8 cellular contexts compared by ENCODE assay signal in the genomic region with DNA sequence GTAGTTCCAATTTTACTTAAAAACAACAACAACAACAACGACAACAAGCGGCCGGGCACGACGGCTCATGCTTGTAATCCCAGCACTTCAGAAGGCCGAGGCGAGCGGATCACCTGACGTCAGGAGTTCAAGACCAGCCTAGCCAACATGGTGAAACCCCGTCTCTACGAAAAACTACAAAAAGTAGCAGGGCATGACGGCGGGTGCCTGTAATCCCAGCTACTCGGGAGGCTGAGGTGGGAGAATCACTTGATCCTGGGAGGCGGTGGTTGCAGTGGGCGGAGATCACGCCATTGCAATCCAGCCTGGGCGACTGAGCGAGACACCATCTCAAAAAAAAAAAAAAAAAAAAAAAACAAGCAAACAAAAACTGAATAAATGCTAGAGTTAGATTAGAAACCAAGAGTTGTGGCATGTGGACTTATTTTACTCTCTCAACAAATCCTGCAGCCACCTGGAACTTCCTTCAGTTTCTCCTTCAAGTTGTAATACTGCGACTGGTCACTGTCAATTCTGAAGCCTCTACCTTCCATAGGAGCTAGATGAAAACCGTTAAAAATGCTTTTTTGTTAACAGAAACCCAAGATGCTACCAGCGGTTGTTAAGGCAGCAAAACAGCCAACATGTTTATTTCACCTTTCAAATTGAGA. TPM values are rescaled to one million over a fixed set of nuclear protein-coding genes. Genes with fewer than 3 reads are reported as not detected.
DNase-seq lines count a peak whose midpoint lies in the region; ATAC-seq, FAIRE-seq and TF ChIP-seq lines count a peak whose summit lies in the region.

No MANE protein-coding gene starts in this region.

- H3K4me1 Mint-ChIP-seq in nephron progenitor cell: peaks cover 26% of the 10 kb centered on the region

- peaks cover 1% of the 10 kb centered on the region for H3K27me3 Mint-ChIP-seq in nephron progenitor cell (ENCODE audit: low read depth, poor library complexity)

- 0 out of 2 replicates have a peak, but pooled peaks cover 4% of the 10 kb centered on the region for H4K20me1 ChIP-seq in OCI-LY3 (ENCODE audit: insufficient read depth, low read length)
- H4K20me1 ChIP-seq in endothelial cell of umbilical vein (replicated peaks; ENCODE audit: control insufficient read depth, extremely low read depth, insufficient read depth, low read length): no peaks in the 10 kb centered on the region

- H3K36me3 ChIP-seq in OCI-LY3 (replicated peaks; ENCODE audit: low read depth, low read length): peaks cover 24% of the 10 kb centered on the region
- peaks cover 2 to 8% of the 10 kb centered on the region in 2 experiments for H3K36me3 ChIP-seq in endothelial cell of umbilical vein (ENCODE audit: control insufficient read depth in 2 of 2, extremely low read depth in 1 of 2, insufficient read depth in 2 of 2, low read length in 2 of 2)

- H2AFZ ChIP-seq in OCI-LY3 (ENCODE audit: low read depth, low read length): no peak overlapping the region
- H2AFZ ChIP-seq in endothelial cell of umbilical vein (ENCODE audit: low read depth, low read length): no peak overlapping the region

- peaks cover 68% of the 10 kb centered on the region for H3K79me2 ChIP-seq in OCI-LY3 (ENCODE audit: low read length)
- H3K79me2 ChIP-seq in endothelial cell of umbilical vein (ENCODE audit: control insufficient read depth, insufficient read depth, low read length): peaks cover 59% of the 10 kb centered on the region

- no peak for TF ChIP-seq POLR2A in endothelial cell of umbilical vein (IDR thresholded peaks at IDR 0.05; ENCODE audit: low read depth, low read length)

- POLR2A ChIA-PET in endothelial cell of umbilical vein (lab: Charles Lee): no interaction called here

- H3K4me1 ChIP-seq in OCI-LY3 (ENCODE audit: low read length) (peaks cover 10% of the 10 kb centered on the region), endothelial cell of umbilical vein (ENCODE audit: control insufficient read depth, extremely low read depth, insufficient read depth, low read length) (peaks cover 16% of the 10 kb centered on the region)

- peak; percentile 46 for FAIRE-seq in endothelial cell of umbilical vein (lab: Jason Lieb, UNC)

- peak overlapping the region; percentile 99 for H3K4me3 Mint-ChIP-seq in nephron progenitor cell

- H3K9me3 ChIP-seq in OCI-LY3 (ENCODE audit: insufficient read depth, low read length): no peaks in the 10 kb centered on the region
- H3K9me3 ChIP-seq in endothelial cell of umbilical vein (replicated peaks; ENCODE audit: control insufficient read depth, insufficient read depth, low read length): no peaks in the 10 kb centered on the region

- H3K27ac Mint-ChIP-seq in nephron progenitor cell: peak overlapping the region; percentile 98

- DNase-seq in GM12864 (ENCODE audit: low read depth) (peak; percentile 19), endothelial cell of umbilical vein (ENCODE audit: low read depth, low spot score) (no peak), nephron progenitor cell (no peak), SIG-M5 (lab: John Stamatoyannopoulos, UW) (no peak), NCI-H2107 treated with DMSO at 0.1 percent for 48 hours (lab: John Stamatoyannopoulos, UW; ENCODE audit: unreplicated experiment) (no peak)

- peaks cover 46% of the 10 kb centered on the region for H3K36me3 Mint-ChIP-seq in nephron progenitor cell (ENCODE audit: low read depth)

- H3K27me3 ChIP-seq in OCI-LY3 (ENCODE audit: low read depth, low read length) (no peaks in the 10 kb centered on the region), endothelial cell of umbilical vein (ENCODE audit: control insufficient read depth in 2 of 2, insufficient read depth in 2 of 2, low read length in 2 of 2) (no peaks in the 10 kb centered on the region)

- peaks cover 10% of the 10 kb centered on the region for H3K9me3 Mint-ChIP-seq in nephron progenitor cell

- H3K9ac ChIP-seq in OCI-LY3 (ENCODE audit: low read length) (peak overlapping the region; percentile 86), endothelial cell of umbilical vein (replicated peaks; ENCODE audit: extremely low read depth, insufficient read depth, low read length) (peak overlapping the region; percentile 87)

- no peaks in the 10 kb centered on the region for H3K9me1 ChIP-seq in endothelial cell of umbilical vein (replicated peaks; ENCODE audit: control insufficient read depth, extremely low read depth, insufficient read depth, low read length)

- BruUV-seq in endothelial cell of umbilical vein (replicated peaks; lab: Mats Ljungman, UMichigan): no TSS peak

- H3K4me3 ChIP-seq in GM12864 (ENCODE audit: low read depth, low read length) (peak overlapping the region; percentile 90), OCI-LY3 (ENCODE audit: low read length) (peak overlapping the region; percentile 81), endothelial cell of umbilical vein (replicated peaks in 1 of 3; ENCODE audit: insufficient read depth in 1 of 3, low read depth in 1 of 3, low read length in 3 of 3) (peak overlapping the region; percentile 67 to 96 (median 91))

- H3K4me2 ChIP-seq in OCI-LY3 (ENCODE audit: low read length): peak overlapping the region; percentile 85
- H3K4me2 ChIP-seq in endothelial cell of umbilical vein (ENCODE audit: insufficient read depth, low read length): peak overlapping the region; percentile 96

- H3K27ac ChIP-seq in OCI-LY3 (ENCODE audit: low read length) (peak overlapping the region; percentile 72), endothelial cell of umbilical vein (ENCODE audit: insufficient read depth, low read depth, low read length) (peak overlapping the region; percentile 55)

- dilution Hi-C loops in endothelial cell of umbilical vein (cut with MboI; ENCODE audit: extremely low pct_ligation_motif_present, low sequenced_read_pairs): no loop called here

- no peak for ATAC-seq in HG03565 (IDR thresholded peaks at IDR 0.05; ENCODE audit: unreplicated experiment)
- ATAC-seq in HG03097 (IDR thresholded peaks at IDR 0.05; ENCODE audit: low FRiP score, unreplicated experiment): no peak

- TF ChIP-seq CTCF in GM12864 (IDR thresholded peaks at IDR 0.05; ENCODE audit: low read depth, low read length, missing control alignments): no peak
- TF ChIP-seq CTCF in OCI-LY3 (IDR thresholded peaks at IDR 0.05; ENCODE audit: low read depth, low read length): no peak
- no peak for TF ChIP-seq CTCF in endothelial cell of umbilical vein (IDR thresholded peaks at IDR 0.05; ENCODE audit: extremely low read depth in 1 of 2, insufficient read depth in 1 of 2, low read depth in 1 of 2, low read length in 2 of 2)
- no peak for TF ChIP-seq CTCF in nephron progenitor cell (IDR thresholded peaks at IDR 0.05)

- CTCF ChIA-PET in endothelial cell of umbilical vein (lab: Charles Lee): interaction anchor here (1.0 to 1.2 kb wide), 2 partner anchors 163 to 561 kb away, joined by 3 to 6 read pairs; no protein-coding TSS in a partner anchor

- intact Hi-C loops in endothelial cell of umbilical vein (cut with micrococcal nuclease): no loop called here

TF ChIP-seq in endothelial cell of umbilical vein, 7 proteins besides CTCF, POLR2A, EP300 and RAD21:
- TF ChIP-seq GATA2 (IDR thresholded peaks at IDR 0.05; ENCODE audit: insufficient read depth, insufficient read length, low read depth, low read length): no peak
- no peak for TF ChIP-seq FOS (IDR thresholded peaks at IDR 0.05; ENCODE audit: borderline replicate concordance, insufficient read depth, low read length)

RNA-seq across cellular contexts. Expression of a gene that starts 1.3 kb away (rescaled TPM):
- total RNA-seq in endothelial cell of umbilical vein: 374 and 405 TPM in 2 replicates
- polyA plus RNA-seq in endothelial cell of umbilical vein: 491 and 585 TPM in 2 replicates
- polyA plus RNA-seq in endothelial cell of umbilical vein (2011; cell fraction: cytosol; rRNA removed): 543 and 644 TPM in 2 replicates
- 338 and 394 TPM in 2 replicates for polyA plus RNA-seq in endothelial cell of umbilical vein (2011; cell fraction: nucleus; rRNA removed)
- 347 and 441 TPM in 2 replicates for polyA plus RNA-seq in endothelial cell of umbilical vein (2012)
- 623 and 669 TPM in 2 replicates for polyA minus RNA-seq in endothelial cell of umbilical vein
- 376 TPM for polyA minus RNA-seq in endothelial cell of umbilical vein (2011; cell fraction: cytosol; rRNA and poly(A)+ RNA removed)
- 100 and 141 TPM in 2 replicates for polyA minus RNA-seq in endothelial cell of umbilical vein (2011; cell fraction: nucleus; rRNA and poly(A)+ RNA removed)

RNA-seq across cellular contexts. Expression of a gene that starts 7.4 kb away (rescaled TPM):
- total RNA-seq in endothelial cell of umbilical vein: 57.1 and 60.6 TPM in 2 replicates
- 29.4 and 29.9 TPM in 2 replicates for polyA plus RNA-seq in endothelial cell of umbilical vein
- 116 and 121 TPM in 2 replicates for polyA plus RNA-seq in endothelial cell of umbilical vein (2011; cell fraction: cytosol; rRNA removed)
- polyA plus RNA-seq in endothelial cell of umbilical vein (2011; cell fraction: nucleus; rRNA removed): 34.7 and 49.8 TPM in 2 replicates
- 43.8 and 75.3 TPM in 2 replicates for polyA plus RNA-seq in endothelial cell of umbilical vein (2012)
- 18.4 and 26.9 TPM in 2 replicates for polyA minus RNA-seq in endothelial cell of umbilical vein
- polyA minus RNA-seq in endothelial cell of umbilical vein (2011; cell fraction: cytosol; rRNA and poly(A)+ RNA removed): 22.0 TPM
- polyA minus RNA-seq in endothelial cell of umbilical vein (2011; cell fraction: nucleus; rRNA and poly(A)+ RNA removed): 8.0 and 8.4 TPM in 2 replicates

RNA-seq across cellular contexts. Expression of a gene that starts 24.7 kb away (rescaled TPM):
- 1.6 and 3.4 TPM in 2 replicates for total RNA-seq in endothelial cell of umbilical vein
- 4.5 and 4.9 TPM in 2 replicates for polyA plus RNA-seq in endothelial cell of umbilical vein
- polyA plus RNA-seq in endothelial cell of umbilical vein (2011; cell fraction: cytosol; rRNA removed): 8.4 and 8.9 TPM in 2 replicates
- 10.7 and 11.6 TPM in 2 replicates for polyA plus RNA-seq in endothelial cell of umbilical vein (2011; cell fraction: nucleus; rRNA removed)
- 12.8 and 15.0 TPM in 2 replicates for polyA plus RNA-seq in endothelial cell of umbilical vein (2012)
- polyA minus RNA-seq in endothelial cell of umbilical vein: 6.1 and 6.8 TPM in 2 replicates
- polyA minus RNA-seq in endothelial cell of umbilical vein (2011; cell fraction: cytosol; rRNA and poly(A)+ RNA removed): 1.4 TPM
- 9.0 and 10.1 TPM in 2 replicates for polyA minus RNA-seq in endothelial cell of umbilical vein (2011; cell fraction: nucleus; rRNA and poly(A)+ RNA removed)
